ENCODE assay signal across 8 cellular contexts in genomic region chr13:28131646-28132045, GRCh38. TPM values are rescaled to one million over a fixed set of nuclear protein-coding genes. Genes with fewer than 3 reads are reported as not detected.
"Had no signal": no experiment of that assay in that cellular context is flagged by ENCODE, and none has a peak within 500 bp of the region (broad histone marks: within the 10 kb centered on the region; RNA-seq: fewer than 3 reads in every experiment).

No MANE protein-coding gene starts in this region.

- H3K27ac ChIP-seq: HL-60 had no signal

- H3K4me3 ChIP-seq: K562 had no signal

- DNase-seq: IMR-90, KBM-7, KG1 had no signal

- ATAC-seq: HepG2, K562 had no signal

RNA-seq across cellular contexts. Expression of gene FLT3, which starts 31.3 kb away (rescaled TPM):
- total RNA-seq: HepG2, HT-29, HT1080, IMR-90, K562 had no signal
- polyA plus RNA-seq: HepG2, IMR-90, K562 had no signal
